In the genomic region with DNA sequence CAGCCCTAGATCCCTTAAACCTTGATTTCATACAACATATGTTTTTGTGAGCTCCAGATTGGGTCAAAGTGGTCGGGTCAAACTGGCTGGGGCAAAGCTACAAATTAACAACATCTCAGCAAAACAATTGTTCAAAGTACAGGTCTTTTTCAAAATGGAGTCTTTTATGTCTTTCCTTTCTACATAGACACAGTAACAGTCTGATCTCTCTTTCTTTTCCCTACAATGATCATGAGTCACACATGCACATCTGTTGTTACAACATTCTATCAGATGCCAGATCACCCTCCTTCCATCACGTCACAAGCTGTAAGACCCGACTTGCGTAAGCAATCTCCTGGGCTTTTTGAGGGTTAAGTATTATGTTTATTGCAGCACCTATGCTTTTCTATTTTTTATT, we compare ENCODE assay signal across 14 cellular contexts. TPM values are rescaled to one million over a fixed set of nuclear protein-coding genes. Genes with fewer than 3 reads are reported as not detected.
A peak's percentile ranks its signal among the peaks of the same experiment; 100 is the strongest.
DNase-seq lines count a peak whose midpoint lies in the region; ATAC-seq and TF ChIP-seq lines count a peak whose summit lies in the region.
"Had no signal": no experiment of that assay in that cellular context is flagged by ENCODE, and none has a peak within 500 bp of the region (broad histone marks: within the 10 kb centered on the region; RNA-seq: fewer than 3 reads in every experiment).

No MANE protein-coding gene starts in this region.

- TF ChIP-seq CTCF in right atrium auricular region (IDR thresholded peaks at IDR 0.05) = no peak
- TF ChIP-seq CTCF in foreskin fibroblast (IDR thresholded peaks at IDR 0.05; ENCODE audit: low read depth, low read length) = no peak
- no peak for TF ChIP-seq CTCF in vagina (IDR thresholded peaks at IDR 0.05)

- H3K9me3 ChIP-seq in right atrium auricular region (no peaks in the 10 kb centered on the region), vagina (no peaks in the 10 kb centered on the region)
- H3K9me3 ChIP-seq: upper lobe of right lung had no signal

- H3K4me1 ChIP-seq in right atrium auricular region (no peaks in the 10 kb centered on the region), vagina (peaks cover 20% of the 10 kb centered on the region)
- H3K4me1 ChIP-seq: upper lobe of right lung had no signal

- H3K4me3 ChIP-seq in right atrium auricular region = no peak overlapping the region
- no peak overlapping the region for H3K4me3 ChIP-seq in foreskin fibroblast (ENCODE audit: low read depth in 1 of 2, low read length in 2 of 2)
- no peak overlapping the region for H3K4me3 ChIP-seq in vagina
- H3K4me3 ChIP-seq: upper lobe of right lung had no signal

- intact Hi-C loops in left cardiac atrium (cut with DNase I) = loop anchor here in 1 of 2 donors (5.0 kb wide), 1 partner anchor 35 kb away; no protein-coding TSS in a partner anchor
- intact Hi-C loops in vagina (cut with DNase I) = no loop called here

- H3K27me3 ChIP-seq in right atrium auricular region (no peaks in the 10 kb centered on the region), vagina (no peaks in the 10 kb centered on the region)
- H3K27me3 ChIP-seq: upper lobe of right lung had no signal

- ATAC-seq in left cardiac atrium (peak; percentile 48 to 63), SK-N-SH treated with all-trans-retinoic acid at 6 μM for 48 hours (peak; percentile 45; the same call in 2 of the 3 replicates), HG03521 (IDR thresholded peaks at IDR 0.05; ENCODE audit: unreplicated experiment) (no peak), GM18502 (IDR thresholded peaks at IDR 0.05; ENCODE audit: poor library complexity, unreplicated experiment) (no peak)
- ATAC-seq: upper lobe of right lung had no signal

- H3K36me3 ChIP-seq in right atrium auricular region = no peaks in the 10 kb centered on the region
- no peaks in the 10 kb centered on the region for H3K36me3 ChIP-seq in vagina
- H3K36me3 ChIP-seq: upper lobe of right lung had no signal

- H3K27ac ChIP-seq in right atrium auricular region = no peak overlapping the region
- H3K27ac ChIP-seq in vagina = peak overlapping the region; percentile 76
- H3K27ac ChIP-seq: upper lobe of right lung had no signal

- TF ChIP-seq POLR2A in vagina (IDR thresholded peaks at IDR 0.05) = no peak
- TF ChIP-seq POLR2A in erythroblast (IDR thresholded peaks at IDR 0.05; ENCODE audit: low read length) = no peak

- DNase-seq in left cardiac atrium = no peak
- no peak for DNase-seq in right atrium auricular region (ENCODE audit: low spot score)
- DNase-seq in foreskin fibroblast = peak; percentile 96
- no peak for DNase-seq in vagina (ENCODE audit: extremely low spot score in 2 of 2)
- no peak for DNase-seq in erythroblast (lab: John Stamatoyannopoulos, UW)
- DNase-seq: activated T-cell treated with anti-CD3 and anti-CD28 coated beads, Interleukin-2, amount 50 U/mL, for 48 hours; AML-193; NCI-H774; nucleus accumbens; T-helper 9 cell; upper lobe of right lung had no signal

TF ChIP-seq in SK-N-SH treated with all-trans-retinoic acid at 6 μM for 48 hours, 23 proteins besides CTCF, POLR2A, EP300 and RAD21 (continues in another document):
- TF ChIP-seq, protein P1, sequence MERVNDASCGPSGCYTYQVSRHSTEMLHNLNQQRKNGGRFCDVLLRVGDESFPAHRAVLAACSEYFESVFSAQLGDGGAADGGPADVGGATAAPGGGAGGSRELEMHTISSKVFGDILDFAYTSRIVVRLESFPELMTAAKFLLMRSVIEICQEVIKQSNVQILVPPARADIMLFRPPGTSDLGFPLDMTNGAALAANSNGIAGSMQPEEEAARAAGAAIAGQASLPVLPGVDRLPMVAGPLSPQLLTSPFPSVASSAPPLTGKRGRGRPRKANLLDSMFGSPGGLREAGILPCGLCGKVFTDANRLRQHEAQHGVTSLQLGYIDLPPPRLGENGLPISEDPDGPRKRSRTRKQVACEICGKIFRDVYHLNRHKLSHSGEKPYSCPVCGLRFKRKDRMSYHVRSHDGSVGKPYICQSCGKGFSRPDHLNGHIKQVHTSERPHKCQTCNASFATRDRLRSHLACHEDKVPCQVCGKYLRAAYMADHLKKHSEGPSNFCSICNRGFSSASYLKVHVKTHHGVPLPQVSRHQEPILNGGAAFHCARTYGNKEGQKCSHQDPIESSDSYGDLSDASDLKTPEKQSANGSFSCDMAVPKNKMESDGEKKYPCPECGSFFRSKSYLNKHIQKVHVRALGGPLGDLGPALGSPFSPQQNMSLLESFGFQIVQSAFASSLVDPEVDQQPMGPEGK (CRISPR knock-in tag; IDR thresholded peaks at IDR 0.05; ENCODE audit: borderline replicate concordance) = no peak
- no peak for TF ChIP-seq ZNF565 (CRISPR knock-in tag; conservative IDR thresholded peaks at IDR 0.05; ENCODE audit: low read depth)
- no peak for TF ChIP-seq ARNTL (CRISPR knock-in tag; IDR thresholded peaks at IDR 0.05; ENCODE audit: borderline replicate concordance, low read depth)
- TF ChIP-seq PPARA (CRISPR knock-in tag; IDR thresholded peaks at IDR 0.05; ENCODE audit: borderline replicate concordance) = no peak
- no peak for TF ChIP-seq ESRRG (CRISPR knock-in tag; IDR thresholded peaks at IDR 0.05)
- peak; percentile 94 for TF ChIP-seq CSDC2 (CRISPR knock-in tag; IDR thresholded peaks at IDR 0.05)
- 0 out of 2 replicates have a peak, but pooled peaks have one; percentile 43 for TF ChIP-seq ZNF70 (CRISPR knock-in tag; IDR thresholded peaks at IDR 0.05)
- TF ChIP-seq SNAI2 (CRISPR knock-in tag; IDR thresholded peaks at IDR 0.05) = peak; percentile 96
- TF ChIP-seq, protein P2, sequence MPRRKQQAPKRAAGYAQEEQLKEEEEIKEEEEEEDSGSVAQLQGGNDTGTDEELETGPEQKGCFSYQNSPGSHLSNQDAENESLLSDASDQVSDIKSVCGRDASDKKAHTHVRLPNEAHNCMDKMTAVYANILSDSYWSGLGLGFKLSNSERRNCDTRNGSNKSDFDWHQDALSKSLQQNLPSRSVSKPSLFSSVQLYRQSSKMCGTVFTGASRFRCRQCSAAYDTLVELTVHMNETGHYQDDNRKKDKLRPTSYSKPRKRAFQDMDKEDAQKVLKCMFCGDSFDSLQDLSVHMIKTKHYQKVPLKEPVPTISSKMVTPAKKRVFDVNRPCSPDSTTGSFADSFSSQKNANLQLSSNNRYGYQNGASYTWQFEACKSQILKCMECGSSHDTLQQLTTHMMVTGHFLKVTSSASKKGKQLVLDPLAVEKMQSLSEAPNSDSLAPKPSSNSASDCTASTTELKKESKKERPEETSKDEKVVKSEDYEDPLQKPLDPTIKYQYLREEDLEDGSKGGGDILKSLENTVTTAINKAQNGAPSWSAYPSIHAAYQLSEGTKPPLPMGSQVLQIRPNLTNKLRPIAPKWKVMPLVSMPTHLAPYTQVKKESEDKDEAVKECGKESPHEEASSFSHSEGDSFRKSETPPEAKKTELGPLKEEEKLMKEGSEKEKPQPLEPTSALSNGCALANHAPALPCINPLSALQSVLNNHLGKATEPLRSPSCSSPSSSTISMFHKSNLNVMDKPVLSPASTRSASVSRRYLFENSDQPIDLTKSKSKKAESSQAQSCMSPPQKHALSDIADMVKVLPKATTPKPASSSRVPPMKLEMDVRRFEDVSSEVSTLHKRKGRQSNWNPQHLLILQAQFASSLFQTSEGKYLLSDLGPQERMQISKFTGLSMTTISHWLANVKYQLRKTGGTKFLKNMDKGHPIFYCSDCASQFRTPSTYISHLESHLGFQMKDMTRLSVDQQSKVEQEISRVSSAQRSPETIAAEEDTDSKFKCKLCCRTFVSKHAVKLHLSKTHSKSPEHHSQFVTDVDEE (CRISPR knock-in tag; IDR thresholded peaks at IDR 0.05) = 0 out of 2 replicates have a peak, but pooled peaks have one; percentile 20
- TF ChIP-seq ZNF8 (CRISPR knock-in tag; IDR thresholded peaks at IDR 0.05) = peak; percentile 8; the same call in 1 of the 2 replicates
- TF ChIP-seq, protein P3, sequence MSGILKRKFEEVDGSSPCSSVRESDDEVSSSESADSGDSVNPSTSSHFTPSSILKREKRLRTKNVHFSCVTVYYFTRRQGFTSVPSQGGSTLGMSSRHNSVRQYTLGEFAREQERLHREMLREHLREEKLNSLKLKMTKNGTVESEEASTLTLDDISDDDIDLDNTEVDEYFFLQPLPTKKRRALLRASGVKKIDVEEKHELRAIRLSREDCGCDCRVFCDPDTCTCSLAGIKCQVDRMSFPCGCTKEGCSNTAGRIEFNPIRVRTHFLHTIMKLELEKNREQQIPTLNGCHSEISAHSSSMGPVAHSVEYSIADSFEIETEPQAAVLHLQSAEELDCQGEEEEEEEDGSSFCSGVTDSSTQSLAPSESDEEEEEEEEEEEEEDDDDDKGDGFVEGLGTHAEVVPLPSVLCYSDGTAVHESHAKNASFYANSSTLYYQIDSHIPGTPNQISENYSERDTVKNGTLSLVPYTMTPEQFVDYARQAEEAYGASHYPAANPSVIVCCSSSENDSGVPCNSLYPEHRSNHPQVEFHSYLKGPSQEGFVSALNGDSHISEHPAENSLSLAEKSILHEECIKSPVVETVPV (CRISPR knock-in tag; IDR thresholded peaks at IDR 0.05) = no peak
- TF ChIP-seq OSR1 (CRISPR knock-in tag; IDR thresholded peaks at IDR 0.05) = no peak
- TF ChIP-seq ZFP30 (CRISPR knock-in tag; IDR thresholded peaks at IDR 0.05) = peak; percentile 19; the same call in 1 of the 2 replicates
- TF ChIP-seq ZC3H10 (CRISPR knock-in tag; IDR thresholded peaks at IDR 0.05) = no peak
- TF ChIP-seq, protein P4, sequence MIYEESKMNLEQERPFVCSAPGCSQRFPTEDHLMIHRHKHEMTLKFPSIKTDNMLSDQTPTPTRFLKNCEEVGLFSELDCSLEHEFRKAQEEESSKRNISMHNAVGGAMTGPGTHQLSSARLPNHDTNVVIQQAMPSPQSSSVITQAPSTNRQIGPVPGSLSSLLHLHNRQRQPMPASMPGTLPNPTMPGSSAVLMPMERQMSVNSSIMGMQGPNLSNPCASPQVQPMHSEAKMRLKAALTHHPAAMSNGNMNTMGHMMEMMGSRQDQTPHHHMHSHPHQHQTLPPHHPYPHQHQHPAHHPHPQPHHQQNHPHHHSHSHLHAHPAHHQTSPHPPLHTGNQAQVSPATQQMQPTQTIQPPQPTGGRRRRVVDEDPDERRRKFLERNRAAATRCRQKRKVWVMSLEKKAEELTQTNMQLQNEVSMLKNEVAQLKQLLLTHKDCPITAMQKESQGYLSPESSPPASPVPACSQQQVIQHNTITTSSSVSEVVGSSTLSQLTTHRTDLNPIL (CRISPR knock-in tag; IDR thresholded peaks at IDR 0.05; ENCODE audit: low read depth) = no peak

RNA-seq across cellular contexts. Expression of a gene that starts 55.1 kb away (rescaled TPM):
- total RNA-seq in left cardiac atrium = 100 to 1,000 TPM; 224 to 279 TPM
- 100 to 1,000 TPM; 471 to 664 TPM for total RNA-seq in right atrium auricular region
- total RNA-seq in vagina = 1,771 TPM

Comparison
In these comparisons a context has a peak if more than half of its experiments do, and no peak if none do; other contexts are left out.
1. ATAC-seq: peak in left cardiac atrium (2 of 2) and SK-N-SH treated with all-trans-retinoic acid at 6 μM for 48 hours (single experiment); none in HG03521 (single experiment) and GM18502 (single experiment).
2. DNase-seq: peak in foreskin fibroblast (2 of 2); none in left cardiac atrium (single experiment), right atrium auricular region (single experiment), vagina (0 of 2) and erythroblast (0 of 2).